Comparison of ENCODE assay signal across 23 cellular contexts in the genomic region with DNA sequence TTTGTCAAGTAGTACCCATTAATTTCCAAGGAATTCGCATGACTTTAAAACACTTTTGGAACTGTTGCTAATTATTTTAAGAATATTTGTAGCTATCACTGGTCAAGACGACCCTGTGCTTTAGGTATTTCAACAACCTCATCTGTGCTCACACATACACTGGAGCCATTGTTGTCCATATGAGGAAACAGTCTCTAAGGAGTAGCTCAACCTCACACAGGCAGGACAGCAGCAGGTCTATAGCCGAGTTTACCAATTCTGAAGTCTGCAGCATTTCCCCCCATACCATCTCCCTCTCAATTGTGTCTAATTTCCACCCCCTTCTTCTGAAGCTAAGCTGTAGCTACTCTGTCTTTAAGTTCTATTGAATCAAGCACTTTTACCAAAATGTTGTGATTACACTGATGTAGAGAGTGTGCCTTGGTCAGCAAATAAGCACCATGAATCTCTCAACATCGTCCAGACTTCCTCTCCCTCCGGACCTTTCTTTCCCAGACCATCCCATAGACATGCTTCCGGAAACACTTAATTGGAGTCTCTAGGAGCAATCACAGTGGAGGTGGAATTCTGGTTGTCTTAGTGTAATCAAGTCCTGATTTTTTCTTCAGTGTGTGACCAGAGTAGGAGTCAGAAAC. TPM values are rescaled to one million over a fixed set of nuclear protein-coding genes. Genes with fewer than 3 reads are reported as not detected.
"Had no signal": no experiment of that assay in that cellular context is flagged by ENCODE, and none has a peak within 500 bp of the region (broad histone marks: within the 10 kb centered on the region; RNA-seq: fewer than 3 reads in every experiment).

No MANE protein-coding gene starts in this region.

- DNase-seq: activated CD4-positive, alpha-beta T cell treated with anti-CD3 and anti-CD28 coated beads for 4 hours; activated CD4-positive, alpha-beta T cell treated with anti-CD3 and anti-CD28 coated beads, Interleukin-2, amount 50 U/mL, for 4 hours; activated naive CD4-positive, alpha-beta T cell; activated T-cell treated with anti-CD3 and anti-CD28 coated beads for 4 hours; activated T-cell treated with anti-CD3 and anti-CD28 coated beads, Interleukin-2, amount 50 U/mL, for 72 hours; central memory CD4-positive, alpha-beta T cell; foreskin fibroblast; heart right ventricle; left lung; mesendoderm; natural killer cell; pancreas; psoas muscle; stimulated activated CD4-positive, alpha-beta T cell treated with anti-CD3 and anti-CD28 coated beads, Interleukin-15, amount 100 ng/mL, for 24 hours; stimulated activated CD4-positive, alpha-beta T cell treated with anti-CD3 and anti-CD28 coated beads, Interleukin-2, amount 100 ng/mL, for 24 hours; stimulated activated naive CD4-positive, alpha-beta T cell; T-helper 1 cell; tibial artery had no signal

- H3K27ac Mint-ChIP-seq: activated naive CD4-positive, alpha-beta T cell treated with anti-CD3 and anti-CD28 coated beads, Interleukin-2, amount 50 U/mL, for 72 hours; activated T-cell treated with anti-CD3 and anti-CD28 coated beads, Interleukin-2, amount 50 U/mL, for 72 hours; natural killer cell; T-helper 2 cell treated with Interferon-gamma antibody and Interleukin-4, amounts not matched to agents 5 μg/mL and 100 μg/mL, for 36 hours had no signal

- H3K9me3 Mint-ChIP-seq: activated naive CD4-positive, alpha-beta T cell treated with anti-CD3 and anti-CD28 coated beads, Interleukin-2, amount 50 U/mL, for 72 hours; activated T-cell treated with anti-CD3 and anti-CD28 coated beads, Interleukin-2, amount 50 U/mL, for 72 hours; natural killer cell; T-helper 2 cell treated with Interferon-gamma antibody and Interleukin-4, amounts not matched to agents 5 μg/mL and 100 μg/mL, for 36 hours had no signal

- H3K36me3 ChIP-seq: breast epithelium, heart right ventricle, left lung, pancreas, suprapubic skin, tibial artery had no signal

- H3K27me3 ChIP-seq: breast epithelium, pancreas, tibial artery had no signal

- H3K4me1 ChIP-seq: breast epithelium, heart right ventricle, left lung, pancreas, suprapubic skin, tibial artery had no signal

- H3K4me3 Mint-ChIP-seq: activated T-cell treated with anti-CD3 and anti-CD28 coated beads, Interleukin-2, amount 50 U/mL, for 72 hours; natural killer cell; T-helper 2 cell treated with Interferon-gamma antibody and Interleukin-4, amounts not matched to agents 5 μg/mL and 100 μg/mL, for 36 hours had no signal

- H3K27ac ChIP-seq: heart right ventricle, left lung, pancreas, psoas muscle, suprapubic skin, tibial artery had no signal

- H3K36me3 Mint-ChIP-seq: activated naive CD4-positive, alpha-beta T cell treated with anti-CD3 and anti-CD28 coated beads, Interleukin-2, amount 50 U/mL, for 72 hours; natural killer cell had no signal

- H3K4me1 Mint-ChIP-seq: natural killer cell had no signal

- H3K4me3 ChIP-seq: breast epithelium, heart right ventricle, left lung, lung, pancreas, psoas muscle, suprapubic skin, tibial artery had no signal

- ATAC-seq: activated naive CD4-positive, alpha-beta T cell treated with anti-CD3 and anti-CD28 coated beads, Interleukin-2, amount 50 U/mL, for 72 hours; activated T-cell treated with anti-CD3 and anti-CD28 coated beads, Interleukin-2, amount 50 U/mL, for 72 hours; left lung; natural killer cell; psoas muscle had no signal

- H3K9me3 ChIP-seq: breast epithelium, heart right ventricle, left lung, pancreas, psoas muscle, suprapubic skin, tibial artery had no signal

RNA-seq across cellular contexts. Expression of a gene that starts 48.5 kb away (rescaled TPM):
- total RNA-seq: activated naive CD4-positive, alpha-beta T cell treated with anti-CD3 and anti-CD28 coated beads, Interleukin-2, amount 50 U/mL, for 72 hours had no signal
